ENCODE assay signal across 9 cellular contexts in the genomic region with DNA sequence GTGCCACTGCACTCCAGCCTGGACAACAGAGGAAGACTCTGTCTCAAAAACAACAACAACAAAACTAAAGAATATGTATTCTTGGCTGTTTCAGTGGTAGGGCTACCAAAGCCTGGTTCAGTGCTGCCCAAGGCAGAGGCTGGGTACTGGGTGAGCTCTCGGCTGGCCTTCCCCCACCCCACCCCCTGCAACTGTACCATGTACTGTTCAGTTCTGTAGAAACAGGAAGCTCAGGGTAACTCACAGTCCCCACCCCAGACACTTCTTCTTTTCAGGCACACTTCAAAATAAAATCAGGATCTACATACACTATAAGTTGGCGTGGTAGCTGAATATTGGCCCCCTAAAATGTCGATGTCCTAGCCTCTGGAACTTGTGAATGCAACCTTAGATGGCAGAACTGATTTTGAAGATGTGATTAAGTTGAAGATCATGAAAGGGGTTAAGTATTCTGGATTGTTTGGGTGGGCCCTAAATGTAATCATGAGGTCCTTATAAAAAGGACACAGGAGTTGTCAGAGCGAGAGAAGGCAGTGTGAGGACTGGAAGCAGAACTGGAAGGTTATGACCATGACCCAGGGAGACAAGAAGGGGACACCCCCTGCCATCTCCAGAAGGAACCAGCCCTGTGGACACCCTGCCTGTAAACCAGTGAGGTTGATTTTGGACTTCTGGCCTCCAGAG.
A peak's percentile ranks its signal among the peaks of the same experiment; 100 is the strongest.
DNase-seq lines count a peak whose midpoint lies in the region; TF ChIP-seq lines count a peak whose summit lies in the region.
"Had no signal": no experiment of that assay in that cellular context is flagged by ENCODE, and none has a peak within 500 bp of the region (broad histone marks: within the 10 kb centered on the region; RNA-seq: fewer than 3 reads in every experiment).

No MANE protein-coding gene starts in this region.

- DNase-seq in GDM1 (lab: John Stamatoyannopoulos, UW) (peak; percentile 58), NOMO-1 treated with dmso at 0.1 percent for 144 hours (lab: John Stamatoyannopoulos, UW; ENCODE audit: unreplicated experiment) (peak; percentile 71), germinal center (ENCODE audit: low spot score) (peak; percentile 8), ecto neural progenitor cell (ENCODE audit: low spot score) (no peak), NCI-H2081 treated with DMSO at 0.1 percent for 48 hours (lab: John Stamatoyannopoulos, UW) (no peak), dedifferentiated amniotic fluid mesenchymal stem cell (ENCODE audit: extremely low spot score) (no peak)
- DNase-seq in activated naive CD4-positive, alpha-beta T cell treated with anti-CD3 and anti-CD28 coated beads, Interleukin-2, amount 50 U/mL, for 16 hours, result no peak
- DNase-seq: NCI-H1105 had no signal

- no peaks in the 10 kb centered on the region for H3K27me3 ChIP-seq in neutrophil

- H3K36me3 ChIP-seq in neutrophil, result peaks cover 4% of the 10 kb centered on the region

- no peaks in the 10 kb centered on the region for H3K9me3 ChIP-seq in neutrophil

- no peak for TF ChIP-seq CTCF in neutrophil (IDR thresholded peaks at IDR 0.05)

- peak overlapping the region; percentile 90 for H3K27ac ChIP-seq in neutrophil

- H3K4me1 ChIP-seq in neutrophil (ENCODE audit: control insufficient read depth in 1 of 2, insufficient read depth in 1 of 2, low read depth in 1 of 2, low read length in 1 of 2), result peaks cover 62 to 73% of the 10 kb centered on the region in 2 experiments

- peak overlapping the region; percentile 37 to 51 for H3K4me3 ChIP-seq in neutrophil (ENCODE audit: low read depth in 1 of 2, low read length in 1 of 2)

Comparison
In these comparisons a context has a peak if more than half of its experiments do, and no peak if none do; other contexts are left out.
1. DNase-seq: peak in GDM1 (single experiment), NOMO-1 treated with dmso at 0.1 percent for 144 hours (single experiment) and germinal center (single experiment); none in activated naive CD4-positive, alpha-beta T cell treated with anti-CD3 and anti-CD28 coated beads, Interleukin-2, amount 50 U/mL, for 16 hours (single experiment), ecto neural progenitor cell (single experiment), NCI-H2081 treated with DMSO at 0.1 percent for 48 hours (single experiment) and dedifferentiated amniotic fluid mesenchymal stem cell (single experiment).